30 cellular contexts compared by ENCODE assay signal in the genomic region with DNA sequence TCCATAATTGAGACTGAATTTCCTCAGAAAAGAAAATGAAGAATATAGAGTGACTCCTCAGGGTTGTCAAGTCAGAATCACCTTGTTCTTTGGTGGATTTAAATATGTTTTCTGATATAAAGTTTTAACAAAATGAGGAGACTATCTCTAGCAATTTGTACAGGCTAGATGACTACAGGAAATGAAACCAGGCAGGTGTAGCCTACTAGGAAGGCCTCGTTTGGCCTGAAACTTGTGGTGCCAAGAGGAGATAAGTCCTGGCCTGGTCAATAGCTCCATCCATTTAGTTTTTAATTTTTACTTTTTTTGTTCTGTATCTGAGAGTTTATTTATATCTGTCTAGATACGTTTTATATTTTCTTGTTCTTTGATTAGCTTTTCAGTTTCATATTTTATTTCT. TPM values are rescaled to one million over a fixed set of nuclear protein-coding genes. Genes with fewer than 3 reads are reported as not detected.
DNase-seq lines count a peak whose midpoint lies in the region; ATAC-seq, FAIRE-seq and TF ChIP-seq lines count a peak whose summit lies in the region.
"Had no signal": no experiment of that assay in that cellular context is flagged by ENCODE, and none has a peak within 500 bp of the region (broad histone marks: within the 10 kb centered on the region; RNA-seq: fewer than 3 reads in every experiment).

No MANE protein-coding gene starts in this region.

- peak; percentile 38 for FAIRE-seq in GM12892 (lab: Jason Lieb, UNC)
- FAIRE-seq: RCC 7860 had no signal

- H3K4me2 ChIP-seq in MM.1S (ENCODE audit: low read depth, low read length), result no peak overlapping the region

- H4K20me1 ChIP-seq in MM.1S (ENCODE audit: insufficient read depth, low read length), result no peaks in the 10 kb centered on the region

- ATAC-seq in GM19043 (IDR thresholded peaks at IDR 0.05; ENCODE audit: low read depth, unreplicated experiment) (peak; percentile 78), HG02759 (IDR thresholded peaks at IDR 0.05; ENCODE audit: unreplicated experiment) (peak; percentile 57)
- ATAC-seq: activated T-cell treated with anti-CD3 and anti-CD28 coated beads, Interleukin-2, amount 50 U/mL, for 4 hours; effector memory CD8-positive, alpha-beta T cell; left cardiac atrium had no signal

- H3K4me1 ChIP-seq in MM.1S (ENCODE audit: low read length), result 0 out of 2 replicates have a peak, but pooled peaks cover 6% of the 10 kb centered on the region
- H3K4me1 ChIP-seq: tibial nerve had no signal

- H3K36me3 ChIP-seq in MM.1S (replicated peaks; ENCODE audit: insufficient read depth, low read length), result no peaks in the 10 kb centered on the region

- H3K9ac ChIP-seq in MM.1S (ENCODE audit: low read length), result no peak overlapping the region

- H3K27me3 ChIP-seq in MM.1S (replicated peaks; ENCODE audit: insufficient read depth, low read length), result no peaks in the 10 kb centered on the region
- H3K27me3 ChIP-seq: tibial nerve had no signal

- H3K9me3 ChIP-seq in MM.1S (replicated peaks; ENCODE audit: insufficient read depth, low read length), result no peaks in the 10 kb centered on the region
- H3K9me3 ChIP-seq: tibial nerve had no signal

- no peak overlapping the region for H2AFZ ChIP-seq in MM.1S (ENCODE audit: low read length)

- no peak for DNase-seq in GM12892 (ENCODE audit: insufficient read length)
- peak; percentile 35 for DNase-seq in MM.1S
- DNase-seq in activated CD4-positive, CD25-positive, alpha-beta regulatory T cell (lab: John Stamatoyannopoulos, UW), result no peak
- no peak for DNase-seq in HuH-7.5 (ENCODE audit: low spot score)
- no peak for DNase-seq in mesenteric fat pad (ENCODE audit: low spot score)
- DNase-seq in SW 1271 (lab: John Stamatoyannopoulos, UW), result no peak
- DNase-seq: activated CD4-positive, alpha-beta T cell treated with anti-CD3 and anti-CD28 coated beads, Interleukin-2, amount 50 U/mL, for 1 hour; activated gamma-delta T cell; activated T-cell treated with anti-CD3 and anti-CD28 coated beads, Interleukin-2, amount 50 U/mL, for 4 hours; CD4-positive, alpha-beta T cell; cortex of kidney; effector memory CD8-positive, alpha-beta T cell; erythroblast; H7; immature natural killer cell; left cardiac atrium; mammary epithelial cell; NCI-H1417; NCI-H2081; NCI-H526 treated with DMSO at 0.1 percent for 48 hours; nephron progenitor cell; SIG-M5; stimulated activated CD4-positive, alpha-beta T cell treated with anti-CD3 and anti-CD28 coated beads, Interleukin-15, amount 100 ng/mL, for 24 hours; stimulated activated CD4-positive, alpha-beta T cell treated with anti-CD3 and anti-CD28 coated beads, Interleukin-4, amount 100 ng/mL, for 4 hours; T-helper 9 cell had no signal

- no peaks in the 10 kb centered on the region for H3F3A ChIP-seq in MM.1S (ENCODE audit: insufficient read depth, low read length)

- H3K9me2 ChIP-seq in MM.1S (replicated peaks; ENCODE audit: insufficient read depth, low read length), result no peaks in the 10 kb centered on the region

- no peak overlapping the region for H3K27ac ChIP-seq in MM.1S (ENCODE audit: low read length)
- H3K27ac ChIP-seq: tibial nerve, VCaP had no signal

- H3K4me3 ChIP-seq in MM.1S (ENCODE audit: low read length), result no peak overlapping the region
- H3K4me3 ChIP-seq: tibial nerve had no signal

- H3K79me2 ChIP-seq in MM.1S (ENCODE audit: low read length), result no peaks in the 10 kb centered on the region

- no peak for TF ChIP-seq POLR2A in GM12892 (IDR thresholded peaks at IDR 0.05; ENCODE audit: low read depth, low read length)

- no peak for TF ChIP-seq CTCF in MM.1S (IDR thresholded peaks at IDR 0.05; ENCODE audit: low read length)

RNA-seq across cellular contexts. Expression of a gene that starts 8.7 kb away (rescaled TPM):
- polyA plus RNA-seq in GM12892 (2012; ENCODE audit: missing spikeins), result not detected
- total RNA-seq in mesenteric fat pad, result not detected
- total RNA-seq: CD4-positive, alpha-beta T cell had no signal
- polyA plus RNA-seq: immature natural killer cell had no signal

RNA-seq across cellular contexts. Expression of a gene that starts 41.5 kb away (rescaled TPM):
- polyA plus RNA-seq in GM12892 (2012; ENCODE audit: missing spikeins), result 9.9 TPM
- total RNA-seq in mesenteric fat pad, result 6.4 TPM
